Comparison of ENCODE assay signal across 8 cellular contexts in genomic region chr2:23312996-23313606, GRCh38.
DNase-seq lines count a peak whose midpoint lies in the region; ATAC-seq, FAIRE-seq and TF ChIP-seq lines count a peak whose summit lies in the region.

No MANE protein-coding gene starts in this region.

- DNase-seq in AG09309 (ENCODE audit: low read depth) (no peak), GM18507 (ENCODE audit: extremely low spot score, insufficient read length, low read depth) (peak; percentile 20), UCSD-AML1 (lab: John Stamatoyannopoulos, UW; ENCODE audit: unreplicated experiment) (peak; percentile 27), iris pigment epithelial cell (ENCODE audit: low read depth) (peak; percentile 15), NCI-H446 (lab: John Stamatoyannopoulos, UW) (no peak), DMS79 treated with DMSO at 0.1 percent for 48 hours (lab: John Stamatoyannopoulos, UW) (no peak), NCI-H2227 treated with DMSO at 0.1 percent for 48 hours (lab: John Stamatoyannopoulos, UW) (no peak)

- peak; percentile 78 for ATAC-seq in HG03095 (IDR thresholded peaks at IDR 0.05; ENCODE audit: unreplicated experiment)

- peak; percentile 42 for FAIRE-seq in GM18507 (lab: Jason Lieb, UNC)

- TF ChIP-seq CTCF in AG09309 (IDR thresholded peaks at IDR 0.05; ENCODE audit: control insufficient read depth, insufficient read depth, low read depth, low read length, missing control alignments): peak; percentile 61

- H3K4me3 ChIP-seq in AG09309 (ENCODE audit: control insufficient read depth, low read depth, low read length): no peak overlapping the region

Comparison
In these comparisons a context has a peak if more than half of its experiments do, and no peak if none do; other contexts are left out.
1. DNase-seq: peak in GM18507 (single experiment), UCSD-AML1 (single experiment) and iris pigment epithelial cell (single experiment); none in AG09309 (single experiment), NCI-H446 (0 of 2), DMS79 treated with DMSO at 0.1 percent for 48 hours (single experiment) and NCI-H2227 treated with DMSO at 0.1 percent for 48 hours (single experiment).